Comparison of ENCODE assay signal across 10 cellular contexts in the genomic region with DNA sequence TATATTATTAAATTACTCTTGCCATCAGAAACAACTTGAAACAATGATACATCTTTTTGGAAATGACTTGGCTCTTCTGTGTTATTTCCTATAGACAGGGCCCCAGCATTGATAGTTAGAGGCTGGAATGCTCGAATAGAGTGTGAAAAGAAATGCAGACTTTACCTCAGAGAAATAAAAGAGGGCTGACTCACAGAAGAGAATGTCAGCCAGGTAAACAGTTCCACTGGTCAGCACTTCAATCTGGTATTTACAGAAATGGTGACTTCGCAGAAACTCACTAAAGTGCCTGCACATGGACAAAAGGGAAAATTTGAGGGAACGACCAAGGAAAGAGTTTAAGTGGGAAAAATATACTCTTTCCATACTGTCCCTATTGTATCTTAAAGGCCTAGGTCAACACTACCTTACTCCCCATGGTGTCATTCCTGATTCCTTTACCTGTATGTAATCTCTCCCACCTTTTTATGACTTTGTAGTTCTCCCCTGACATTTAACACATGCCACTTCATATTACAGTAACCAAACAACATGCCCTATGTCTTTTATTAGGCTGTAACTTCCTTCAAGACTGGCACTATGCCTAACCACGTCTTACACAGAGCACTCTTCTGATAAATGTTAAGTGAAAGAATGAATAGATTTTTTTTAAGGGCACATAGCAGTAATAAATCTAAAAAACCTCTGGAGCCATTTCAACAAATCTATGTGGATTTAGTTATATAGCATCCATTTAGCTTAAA. TPM values are rescaled to one million over a fixed set of nuclear protein-coding genes. Genes with fewer than 3 reads are reported as not detected.
A peak's percentile ranks its signal among the peaks of the same experiment; 100 is the strongest.
DNase-seq lines count a peak whose midpoint lies in the region; ATAC-seq, FAIRE-seq and TF ChIP-seq lines count a peak whose summit lies in the region.
"Had no signal": no experiment of that assay in that cellular context is flagged by ENCODE, and none has a peak within 500 bp of the region (broad histone marks: within the 10 kb centered on the region; RNA-seq: fewer than 3 reads in every experiment).

No MANE protein-coding gene starts in this region.

- H3K27me3 ChIP-seq in H1 (replicated peaks in 1 of 4; ENCODE audit: control insufficient read depth in 3 of 4, extremely low read depth in 1 of 4, insufficient read depth in 3 of 4, low read length in 3 of 4), result no peaks in the 10 kb centered on the region
- H3K27me3 ChIP-seq: SJCRH30 had no signal

- no peak overlapping the region for H2BK20ac ChIP-seq in H1 (ENCODE audit: low read length)

- peaks cover 17 to 50% (median 38%) of the 10 kb centered on the region in 4 donors for H3K4me1 Mint-ChIP-seq in naive thymus-derived CD8-positive, alpha-beta T cell

- H4K5ac ChIP-seq in H1 (ENCODE audit: insufficient read length, low read depth, low read length), result no peak overlapping the region

- no peaks in the 10 kb centered on the region for H3K27me3 Mint-ChIP-seq in naive thymus-derived CD8-positive, alpha-beta T cell

- peak; percentile 51 for DNase-seq in EL
- DNase-seq in LoVo (ENCODE audit: low spot score), result peak; percentile 7
- no peak for DNase-seq in H1 (ENCODE audit: low read depth in 1 of 2, low spot score in 2 of 2)
- DNase-seq in naive thymus-derived CD8-positive, alpha-beta T cell, result no peak
- DNase-seq: NCI-H1436, SJCRH30 had no signal

- no peak overlapping the region for H3K56ac ChIP-seq in H1 (replicated peaks; ENCODE audit: insufficient read length, low read depth, low read length)

- H3K36me3 ChIP-seq in H1 (ENCODE audit: control insufficient read depth in 2 of 4, insufficient read depth in 4 of 4, low read length in 3 of 4), result peaks cover 4 to 58% (median 32%) of the 10 kb centered on the region in 4 experiments

- H3K4me1 ChIP-seq in H1 (replicated peaks in 1 of 4; ENCODE audit: control insufficient read depth in 3 of 4, insufficient read depth in 4 of 4, low read length in 3 of 4), result peaks cover 0 to 9% (median 2%) of the 10 kb centered on the region in 4 experiments; a peak in 2 of 7 replicates
- H3K4me1 ChIP-seq: SJCRH30 had no signal

- no peak for ATAC-seq in naive thymus-derived CD8-positive, alpha-beta T cell
- ATAC-seq in HG02642 (IDR thresholded peaks at IDR 0.05; ENCODE audit: poor library complexity, unreplicated experiment) (no peak), HG03175 (IDR thresholded peaks at IDR 0.05; ENCODE audit: unreplicated experiment) (no peak), HG02610 (IDR thresholded peaks at IDR 0.05; ENCODE audit: unreplicated experiment) (no peak), HG03280 (IDR thresholded peaks at IDR 0.05; ENCODE audit: unreplicated experiment) (no peak)

- H3K9me3 ChIP-seq in H1 (ENCODE audit: insufficient read depth in 2 of 2, low read depth in 1 of 2, low read length in 1 of 2), result no peaks in the 10 kb centered on the region
- H3K9me3 ChIP-seq: SJCRH30 had no signal

- no peak overlapping the region for H3K14ac ChIP-seq in H1 (ENCODE audit: insufficient read length)

- no peaks in the 10 kb centered on the region for H3K23me2 ChIP-seq in H1 (ENCODE audit: low read depth, low read length)

- no peak for TF ChIP-seq RAD21 in H1 (IDR thresholded peaks at IDR 0.05 in 1 of 2, conservative IDR thresholded peaks at IDR 0.05 in 1 of 2; ENCODE audit: low read depth in 2 of 2, low read length in 2 of 2)

- peaks cover 0 to 6% of the 10 kb centered on the region in 2 experiments for H4K20me1 ChIP-seq in H1 (replicated peaks in 1 of 2; ENCODE audit: control insufficient read depth in 1 of 2, insufficient read depth in 2 of 2, low read length in 2 of 2)

- no peak overlapping the region for H2AFZ ChIP-seq in H1 (ENCODE audit: low read length)

- H4K8ac ChIP-seq in H1 (ENCODE audit: extremely low read depth, insufficient read depth, low read length), result no peak overlapping the region

- POLR2A ChIA-PET in H1 (lab: Charles Lee; ENCODE audit: partially characterized antibody), result no interaction called here
- POLR2A ChIA-PET in naive thymus-derived CD8-positive, alpha-beta T cell (lab: Charles Lee), result no interaction called here

- H3K4ac ChIP-seq in H1 (replicated peaks; ENCODE audit: insufficient read length, low read depth, low read length), result no peak overlapping the region

- H3K9ac ChIP-seq in H1 (replicated peaks in 1 of 4; ENCODE audit: extremely low read depth in 1 of 4, low read depth in 3 of 4, low read length in 3 of 4), result no peak overlapping the region

- H3K23ac ChIP-seq in H1 (ENCODE audit: insufficient read length), result no peak overlapping the region

- no peak overlapping the region for H2BK12ac ChIP-seq in H1 (ENCODE audit: low read depth, low read length)

- no peak for TF ChIP-seq EP300 in H1 (IDR thresholded peaks at IDR 0.05; ENCODE audit: borderline replicate concordance in 1 of 2, low read depth in 2 of 2, low read length in 2 of 2)

- H2BK15ac ChIP-seq in H1 (ENCODE audit: low read length), result no peak overlapping the region

- 76% methylated on average over 4 of the region's 4 CpGs; no CpG with 5 or more reads in 1 of the 2 experiments for WGBS in H1 (ENCODE audit: extremely low coverage in 1 of 2, insufficient coverage in 1 of 2, insufficient read length in 1 of 2, insufficient replicate concordance in 2 of 2, low coverage in 1 of 2, low lambda C conversion rate in 2 of 2, missing lambda C conversion rate in 1 of 2), 2 experiments

- H3K79me1 ChIP-seq in H1 (ENCODE audit: low read depth, low read length), result no peaks in the 10 kb centered on the region; the same call in 1 of the 2 replicates

- no peak for TF ChIP-seq POLR2A in H1 (IDR thresholded peaks at IDR 0.05; ENCODE audit: control extremely low read depth in 1 of 2, low read depth in 2 of 2, low read length in 2 of 2)

- H3K4me3 ChIP-seq in H1 (ENCODE audit: extremely low read depth in 1 of 4, insufficient read depth in 2 of 4, low read depth in 3 of 4, low read length in 4 of 4), result no peak overlapping the region
- H3K4me3 ChIP-seq: SJCRH30 had no signal

- H3K27ac Mint-ChIP-seq in naive thymus-derived CD8-positive, alpha-beta T cell, result peak overlapping the region in 8 of 10 donors; percentile 1 to 73 (median 28)

- H2BK5ac ChIP-seq in H1 (ENCODE audit: low read depth, low read length), result 0 out of 2 replicates have a peak overlapping the region, but pooled peaks have one; percentile 9

- H3K79me2 ChIP-seq in H1 (ENCODE audit: control insufficient read depth in 1 of 2, insufficient read depth in 2 of 2, low read length in 2 of 2), result peaks cover 0 to 49% of the 10 kb centered on the region in 2 experiments; a peak in 2 of 4 replicates

- FAIRE-seq in H1 (lab: Jason Lieb, UNC), result no peak

- no peaks in the 10 kb centered on the region for H3K9me3 Mint-ChIP-seq in naive thymus-derived CD8-positive, alpha-beta T cell

- peak overlapping the region; percentile 21; the same call in 1 of the 2 replicates for H3K27ac ChIP-seq in H1 (ENCODE audit: low read depth, low read length)
- H3K27ac ChIP-seq: SJCRH30 had no signal

- CTCF ChIA-PET in H1 (lab: Charles Lee; ENCODE audit: partially characterized antibody), result no interaction called here

- H3K36me3 Mint-ChIP-seq in naive thymus-derived CD8-positive, alpha-beta T cell, result peaks cover 0 to 86% (median 7%) of the 10 kb centered on the region in 3 donors

- no peak overlapping the region for H4K91ac ChIP-seq in H1 (replicated peaks; ENCODE audit: insufficient read length, low read length)

- H3K4me3 Mint-ChIP-seq in naive thymus-derived CD8-positive, alpha-beta T cell, result no peak overlapping the region

- no peak overlapping the region for H3K18ac ChIP-seq in H1 (ENCODE audit: extremely low read depth, low read length)

- H2AK5ac ChIP-seq in H1 (ENCODE audit: low read depth, low read length), result no peak overlapping the region

- no peak overlapping the region for H3K4me2 ChIP-seq in H1 (ENCODE audit: insufficient read depth in 1 of 2, low read depth in 2 of 2, low read length in 2 of 2)

- H2BK120ac ChIP-seq in H1 (replicated peaks; ENCODE audit: low read depth, low read length), result no peak overlapping the region

- no peak for TF ChIP-seq CTCF in H1 (IDR thresholded peaks at IDR 0.05; ENCODE audit: control extremely low read depth in 1 of 3, insufficient read depth in 1 of 3, low read depth in 1 of 3, low read length in 3 of 3)

TF ChIP-seq in H1, 55 proteins besides CTCF, POLR2A, EP300 and RAD21 (continues in another document):
- TF ChIP-seq TAF1 (IDR thresholded peaks at IDR 0.05; ENCODE audit: low read depth, low read length) (no peak), SP2 (IDR thresholded peaks at IDR 0.05; ENCODE audit: low read length) (no peak), POU5F1 (IDR thresholded peaks at IDR 0.05; ENCODE audit: low read depth, low read length) (no peak), MAFK (IDR thresholded peaks at IDR 0.05; ENCODE audit: low read depth, low read length) (no peak), SIN3A (conservative IDR thresholded peaks at IDR 0.05 in 1 of 2, IDR thresholded peaks at IDR 0.05 in 1 of 2; ENCODE audit: low read depth in 1 of 2, low read length in 2 of 2) (no peak), HDAC6 (IDR thresholded peaks at IDR 0.05; ENCODE audit: low read depth, low read length) (no peak), KDM4A (IDR thresholded peaks at IDR 0.05; ENCODE audit: low read depth, low read length, severe bottlenecking) (no peak), SAP30 (IDR thresholded peaks at IDR 0.05; ENCODE audit: insufficient read depth, insufficient replicate concordance, low read length) (no peak), ASH2L (IDR thresholded peaks at IDR 0.05; ENCODE audit: low read length) (no peak), TEAD4 (IDR thresholded peaks at IDR 0.05; ENCODE audit: low read depth, low read length) (no peak), CTBP2 (IDR thresholded peaks at IDR 0.05; ENCODE audit: borderline replicate concordance, insufficient read depth, insufficient read length, low read length) (no peak)

RNA-seq across cellular contexts. Expression of gene AKAP10, which starts 36.7 kb away (rescaled TPM):
- total RNA-seq in H1 (2021; fragmentation: NEBNext Ultra II Directional; extraction: Animal tissue kit (Norgen Biotek cat#: 25700)), result 24.9 and 27.0 TPM in 2 replicates
- polyA plus RNA-seq in H1 (2011; rRNA removed), result 9.3 and 13.3 TPM in 2 replicates
- 13.2 TPM for polyA plus RNA-seq in H1 (2011; cell fraction: cytosol; rRNA removed)
- polyA plus RNA-seq in H1 (2011; cell fraction: nucleus; rRNA removed), result 16.9 TPM
- polyA plus RNA-seq in H1 (2012, experiment 1 of 2), result 12.8 to 20.5 TPM (median 13.6 TPM) in 4 replicates
- 1.1 TPM for polyA plus RNA-seq in H1 (2012, experiment 2 of 2)
- polyA plus RNA-seq in H1 (2013, experiment 1 of 2), result 9.5 TPM
- polyA plus RNA-seq in H1 (2013, experiment 2 of 2), result 8.2 TPM
- polyA minus RNA-seq in H1 (2011; rRNA and poly(A)+ RNA removed), result 51.6 and 69.1 TPM in 2 replicates
- polyA minus RNA-seq in H1 (2011; cell fraction: cytosol; rRNA and poly(A)+ RNA removed), result 30.7 TPM
- 55.9 TPM for polyA minus RNA-seq in H1 (2011; cell fraction: nucleus; rRNA and poly(A)+ RNA removed)
- 10 to 100 TPM; 70.7 to 71.9 TPM for total RNA-seq in naive thymus-derived CD8-positive, alpha-beta T cell
- polyA plus RNA-seq in naive thymus-derived CD8-positive, alpha-beta T cell, result 10 to 100 TPM; 15.3 to 28.5 (median 17.5) TPM

Comparison
In these comparisons a context has a peak if more than half of its experiments do, and no peak if none do; other contexts are left out.
1. DNase-seq: peak in EL (single experiment) and LoVo (single experiment); none in H1 (0 of 2) and naive thymus-derived CD8-positive, alpha-beta T cell (0 of 10).